In genomic region chr3:50627407-50628051, GRCh38 we compare ENCODE assay signal across 6 cellular contexts. TPM values are rescaled to one million over a fixed set of nuclear protein-coding genes. Genes with fewer than 3 reads are reported as not detected.
DNase-seq lines count a peak whose midpoint lies in the region; ATAC-seq, FAIRE-seq and TF ChIP-seq lines count a peak whose summit lies in the region.

No MANE protein-coding gene starts in this region.

- no peak for TF ChIP-seq EP300 in K562 (IDR thresholded peaks at IDR 0.05; ENCODE audit: low read length)

- intact Hi-C loops in K562 (cut with micrococcal nuclease) = no loop called here

- in situ Hi-C loops in K562 (cut with MboI) = loop anchor here (25.0 kb wide), 1 partner anchor 1060 kb away; no protein-coding TSS in a partner anchor

- H3K9me1 ChIP-seq in K562 (ENCODE audit: control insufficient read depth, insufficient read depth, low read length) = no peaks in the 10 kb centered on the region

- peak in 1 of 2 experiments; percentile 48; a peak in 2 of 4 replicates for TF ChIP-seq RAD21 in K562 (CRISPR knock-in tag; conservative IDR thresholded peaks at IDR 0.05 in 1 of 2, IDR thresholded peaks at IDR 0.05 in 1 of 2)

- DNase-seq in AG09309 (ENCODE audit: low read depth) = no peak
- DNase-seq in HUDEP-2 (lab: John Stamatoyannopoulos, UW; ENCODE audit: unreplicated experiment in 76 of 76) = peak in 63 of 76 experiments; percentile 12 to 73 (median 50)
- DNase-seq in K562 (ENCODE audit: extremely low read depth in 1 of 4, low spot score in 3 of 4) = peak in 2 of 4 experiments; percentile 25 to 30
- peak; percentile 94 for DNase-seq in osteoblast (ENCODE audit: insufficient read length, low spot score, missing footprints)
- no peak for DNase-seq in NCI-H1417 treated with DMSO at 0.1 percent for 48 hours (lab: John Stamatoyannopoulos, UW)
- DNase-seq in MM.1S = no peak

- WGBS in K562 (ENCODE audit: insufficient coverage, low coverage, missing lambda C conversion rate) = 60% methylated on average over 4 of the region's 6 CpGs

- no peak overlapping the region for H3K27ac ChIP-seq in K562 (ENCODE audit: extremely low read depth, low read depth, low read length)
- H3K27ac ChIP-seq in osteoblast (ENCODE audit: low read depth, low read length) = peak overlapping the region; percentile 47
- no peak overlapping the region for H3K27ac ChIP-seq in MM.1S (ENCODE audit: low read length)

- no peak for FAIRE-seq in K562 (lab: Jason Lieb, UNC)

- H3K4me1 ChIP-seq in K562 (replicated peaks in 1 of 2; ENCODE audit: control insufficient read depth in 2 of 2, insufficient read depth in 2 of 2, low read length in 2 of 2) (peaks cover 4 to 13% of the 10 kb centered on the region in 2 experiments), osteoblast (ENCODE audit: insufficient read depth, low read length) (peaks cover 32% of the 10 kb centered on the region), MM.1S (ENCODE audit: low read length) (peaks cover 15% of the 10 kb centered on the region)

- CTCF ChIA-PET in K562 (lab: Yijun Ruan, JAX; ENCODE audit: low intra/inter-chr PET ratio) = no interaction called here

- H3K9me2 ChIP-seq in MM.1S (replicated peaks; ENCODE audit: insufficient read depth, low read length) = no peaks in the 10 kb centered on the region

- H3K27me3 ChIP-seq in K562 (ENCODE audit: control insufficient read depth in 2 of 2, insufficient read depth in 2 of 2, low read length in 2 of 2) (no peaks in the 10 kb centered on the region), osteoblast (ENCODE audit: insufficient read depth, low read length) (no peaks in the 10 kb centered on the region), MM.1S (replicated peaks; ENCODE audit: insufficient read depth, low read length) (no peaks in the 10 kb centered on the region)

- H3K4me3 ChIP-seq in AG09309 (ENCODE audit: control insufficient read depth, low read depth, low read length) (no peak overlapping the region), K562 (no peak overlapping the region), osteoblast (ENCODE audit: insufficient read depth, low read length) (no peak overlapping the region), MM.1S (ENCODE audit: low read length) (no peak overlapping the region)

- TF ChIP-seq POLR2A in K562 (conservative IDR thresholded peaks at IDR 0.05) = no peak

- no peak overlapping the region for H2AFZ ChIP-seq in K562 (ENCODE audit: low read depth, low read length)
- H2AFZ ChIP-seq in osteoblast (ENCODE audit: low read length) = peak overlapping the region; percentile 6
- H2AFZ ChIP-seq in MM.1S (ENCODE audit: low read length) = no peak overlapping the region

- no peak overlapping the region for H3K4me2 ChIP-seq in K562 (ENCODE audit: insufficient read depth, low read length)
- peak overlapping the region; percentile 11 for H3K4me2 ChIP-seq in osteoblast (ENCODE audit: insufficient read depth, low read length)
- H3K4me2 ChIP-seq in MM.1S (ENCODE audit: low read depth, low read length) = no peak overlapping the region

- H4K20me1 ChIP-seq in K562 (replicated peaks; ENCODE audit: control insufficient read depth, insufficient read depth, low read length) = peaks cover 17% of the 10 kb centered on the region
- peaks cover 15% of the 10 kb centered on the region for H4K20me1 ChIP-seq in osteoblast (ENCODE audit: insufficient read depth, low read length)
- H4K20me1 ChIP-seq in MM.1S (ENCODE audit: insufficient read depth, low read length) = no peaks in the 10 kb centered on the region

- H3K36me3 ChIP-seq in K562 (ENCODE audit: control insufficient read depth, insufficient read depth, low read length) = peaks cover 44% of the 10 kb centered on the region; the same call in 2 of the 3 replicates
- no peaks in the 10 kb centered on the region for H3K36me3 ChIP-seq in osteoblast (ENCODE audit: insufficient read depth, low read length)
- H3K36me3 ChIP-seq in MM.1S (replicated peaks; ENCODE audit: insufficient read depth, low read length) = no peaks in the 10 kb centered on the region

- no TSS peak for BruUV-seq in K562 (replicated peaks; lab: Mats Ljungman, UMichigan)

- H3F3A ChIP-seq in MM.1S (ENCODE audit: insufficient read depth, low read length) = no peaks in the 10 kb centered on the region

- peak; percentile 66 for TF ChIP-seq CTCF in AG09309 (IDR thresholded peaks at IDR 0.05; ENCODE audit: control insufficient read depth, insufficient read depth, low read depth, low read length, missing control alignments)
- peak; percentile 36 to 40 (median 38); a peak in 4 of 6 replicates for TF ChIP-seq CTCF in K562 (IDR thresholded peaks at IDR 0.05 in 2 of 3, conservative IDR thresholded peaks at IDR 0.05 in 1 of 3; ENCODE audit: insufficient read depth in 2 of 3, low read depth in 1 of 3, low read length in 3 of 3)
- peak; percentile 67 for TF ChIP-seq CTCF in osteoblast (IDR thresholded peaks at IDR 0.05; ENCODE audit: extremely low read depth, low read depth, low read length)
- no peak for TF ChIP-seq CTCF in MM.1S (IDR thresholded peaks at IDR 0.05; ENCODE audit: low read length)

- no peaks in the 10 kb centered on the region for H3K9me3 ChIP-seq in K562 (replicated peaks; ENCODE audit: control insufficient read depth, insufficient read depth, low read depth, low read length)
- H3K9me3 ChIP-seq in osteoblast (ENCODE audit: low read depth, low read length) = no peaks in the 10 kb centered on the region
- no peaks in the 10 kb centered on the region for H3K9me3 ChIP-seq in MM.1S (replicated peaks; ENCODE audit: insufficient read depth, low read length)

- 0 out of 4 replicates have a peak overlapping the region, but pooled peaks of 1 of the 2 experiments have one; percentile 13 for H3K9ac ChIP-seq in K562 (ENCODE audit: insufficient read depth in 1 of 2, low read depth in 2 of 2, low read length in 2 of 2)
- no peak overlapping the region for H3K9ac ChIP-seq in MM.1S (ENCODE audit: low read length)

- POLR2A ChIA-PET in K562 (lab: Yijun Ruan, JAX) = interaction anchor here (0.7 to 1.6 kb wide), 4 partner anchors 8 to 689 kb away, joined by 3 to 11 read pairs (median 4); no protein-coding TSS in a partner anchor

- peak; percentile 85 for ATAC-seq in K562

- H3K79me2 ChIP-seq in K562 (ENCODE audit: control insufficient read depth, insufficient read depth, low read length) = peaks cover 30% of the 10 kb centered on the region
- H3K79me2 ChIP-seq in osteoblast (ENCODE audit: insufficient read depth, low read length) = peaks cover 91% of the 10 kb centered on the region
- peaks cover 23% of the 10 kb centered on the region; the same call in 1 of the 2 replicates for H3K79me2 ChIP-seq in MM.1S (ENCODE audit: low read length)

RNA-seq across cellular contexts. Expression of gene MAPKAPK3, which starts 10.6 kb away (rescaled TPM):
- 27.9 and 57.1 TPM in 2 replicates for total RNA-seq in K562 (2011; cell fraction: chromatin; rRNA removed; ENCODE audit: low replicate concordance)
- 43.4 and 54.2 TPM in 2 replicates for total RNA-seq in K562 (2011; cell fraction: nucleolus; rRNA removed)
- 39.5 and 46.4 TPM in 2 replicates for total RNA-seq in K562 (2011; cell fraction: nucleoplasm; rRNA removed)
- total RNA-seq in K562 (2014; rRNA removed) (43.3 and 51.5 TPM in 2 replicates), K562 (2014; rRNA removed; fragmentation: Illumina TruSeq; extraction: Trizol) (29.9 and 33.3 TPM in 2 replicates), K562 (2015; rRNA removed; fragmentation: Illumina TruSeq; extraction: Trizol) (40.0 and 41.2 TPM in 2 replicates), K562 (2021) (49.6 and 55.1 TPM in 2 replicates), osteoblast (56.5 and 66.6 TPM in 2 replicates)
- polyA plus RNA-seq in K562 (2011; rRNA removed) (56.4 and 60.2 TPM in 2 replicates), K562 (2014; fragmentation: Illumina TruSeq; extraction: Trizol) (54.0 and 55.2 TPM in 2 replicates), K562 (2014; fragmentation: Nextera tagmentation; extraction: Ambion mirVana) (10 to 100 TPM in 1 of 2 experiments, 1 to 10 TPM in 1; 8.0 to 12.2 TPM), K562 (2014; rRNA removed) (34.5 and 47.2 TPM in 2 replicates)
- polyA plus RNA-seq in K562 (2011; cell fraction: cytosol; rRNA removed) = 66.5 and 92.3 TPM in 2 replicates
- 53.3 and 62.7 TPM in 2 replicates for polyA plus RNA-seq in K562 (2011; cell fraction: nucleus; rRNA removed)
- polyA plus RNA-seq in K562 (2012) = 47.4 and 54.4 TPM in 2 replicates
- polyA minus RNA-seq in K562 (2011; rRNA and poly(A)+ RNA removed) = 42.4 and 60.6 TPM in 2 replicates
- 22.8 and 28.5 TPM in 2 replicates for polyA minus RNA-seq in K562 (2011; cell fraction: cytosol; rRNA and poly(A)+ RNA removed)
- 17.6 and 22.2 TPM in 2 replicates for polyA minus RNA-seq in K562 (2011; cell fraction: nucleus; rRNA and poly(A)+ RNA removed)

RNA-seq across cellular contexts. Expression of gene CISH, which starts 16.0 kb away (rescaled TPM):
- total RNA-seq in K562 (2011; cell fraction: chromatin; rRNA removed; ENCODE audit: low replicate concordance) = 49.9 and 136 TPM in 2 replicates
- total RNA-seq in K562 (2011; cell fraction: nucleolus; rRNA removed) = 106 and 113 TPM in 2 replicates
- 71.7 and 77.8 TPM in 2 replicates for total RNA-seq in K562 (2011; cell fraction: nucleoplasm; rRNA removed)
- total RNA-seq in K562 (2014; rRNA removed) (18.3 and 34.5 TPM in 2 replicates), K562 (2014; rRNA removed; fragmentation: Illumina TruSeq; extraction: Trizol) (5.1 and 6.9 TPM in 2 replicates), K562 (2015; rRNA removed; fragmentation: Illumina TruSeq; extraction: Trizol) (12.8 and 15.2 TPM in 2 replicates), K562 (2021) (47.7 and 48.8 TPM in 2 replicates), osteoblast (1.1 and 1.2 TPM in 2 replicates)
- polyA plus RNA-seq in K562 (2011; rRNA removed) (24.8 and 59.4 TPM in 2 replicates), K562 (2014; fragmentation: Illumina TruSeq; extraction: Trizol) (41.9 and 52.8 TPM in 2 replicates), K562 (2014; fragmentation: Nextera tagmentation; extraction: Ambion mirVana) (1 to 10 TPM; 1.7 to 3.5 TPM), K562 (2014; rRNA removed) (29.2 and 38.1 TPM in 2 replicates)
- 64.1 and 81.7 TPM in 2 replicates for polyA plus RNA-seq in K562 (2011; cell fraction: cytosol; rRNA removed)
- polyA plus RNA-seq in K562 (2011; cell fraction: nucleus; rRNA removed) = 104 and 152 TPM in 2 replicates
- polyA plus RNA-seq in K562 (2012) = 53.6 and 84.7 TPM in 2 replicates
- 30.2 and 35.6 TPM in 2 replicates for polyA minus RNA-seq in K562 (2011; rRNA and poly(A)+ RNA removed)
- polyA minus RNA-seq in K562 (2011; cell fraction: cytosol; rRNA and poly(A)+ RNA removed) = 50.6 and 68.9 TPM in 2 replicates
- 72.0 and 98.5 TPM in 2 replicates for polyA minus RNA-seq in K562 (2011; cell fraction: nucleus; rRNA and poly(A)+ RNA removed)

RNA-seq across cellular contexts. Expression of gene DOCK3, which starts 47.2 kb away (rescaled TPM):
- 0.12 and 0.16 TPM in 2 replicates for total RNA-seq in K562 (2011; cell fraction: chromatin; rRNA removed; ENCODE audit: low replicate concordance)
- total RNA-seq in K562 (2011; cell fraction: nucleolus; rRNA removed) = under 0.01 TPM in 1 of 2 replicates, not detected in the other
- total RNA-seq in K562 (2011; cell fraction: nucleoplasm; rRNA removed) = 0.07 TPM in 1 of 2 replicates, not detected in the other
- total RNA-seq in K562 (2014; rRNA removed) (under 0.01 TPM in 1 of 2 replicates, not detected in the other), K562 (2014; rRNA removed; fragmentation: Illumina TruSeq; extraction: Trizol) (under 0.01 TPM in 1 of 2 replicates, not detected in the other), K562 (2015; rRNA removed; fragmentation: Illumina TruSeq; extraction: Trizol) (0.04 TPM in 1 of 2 replicates, not detected in the other), K562 (2021) (0.02 TPM in 2 replicates), osteoblast (0.29 and 0.36 TPM in 2 replicates)
- polyA plus RNA-seq in K562 (2011; rRNA removed) (0.01 and 0.03 TPM in 2 replicates), K562 (2014; fragmentation: Illumina TruSeq; extraction: Trizol) (not detected in 2 replicates), K562 (2014; fragmentation: Nextera tagmentation; extraction: Ambion mirVana) (under 1 TPM; 0.01 TPM), K562 (2014; rRNA removed) (0.03 TPM in 1 of 2 replicates, not detected in the other)
- polyA plus RNA-seq in K562 (2011; cell fraction: cytosol; rRNA removed) = under 0.01 and 0.01 TPM in 2 replicates
- 0.01 and 0.07 TPM in 2 replicates for polyA plus RNA-seq in K562 (2011; cell fraction: nucleus; rRNA removed)
- polyA plus RNA-seq in K562 (2012) = 0.05 and 0.18 TPM in 2 replicates
- polyA minus RNA-seq in K562 (2011; rRNA and poly(A)+ RNA removed) = not detected in 2 replicates
- not detected in 2 replicates for polyA minus RNA-seq in K562 (2011; cell fraction: cytosol; rRNA and poly(A)+ RNA removed)
- under 0.01 and 0.11 TPM in 2 replicates for polyA minus RNA-seq in K562 (2011; cell fraction: nucleus; rRNA and poly(A)+ RNA removed)

RNA-seq across cellular contexts. Expression of gene HEMK1, which starts 58.2 kb away (rescaled TPM):
- total RNA-seq in K562 (2011; cell fraction: chromatin; rRNA removed; ENCODE audit: low replicate concordance) = 44.0 and 89.1 TPM in 2 replicates
- total RNA-seq in K562 (2011; cell fraction: nucleolus; rRNA removed) = 41.2 and 43.2 TPM in 2 replicates
- total RNA-seq in K562 (2011; cell fraction: nucleoplasm; rRNA removed) = 47.0 and 67.9 TPM in 2 replicates
- total RNA-seq in K562 (2014; rRNA removed) (8.0 and 13.7 TPM in 2 replicates), K562 (2014; rRNA removed; fragmentation: Illumina TruSeq; extraction: Trizol) (8.0 and 10.9 TPM in 2 replicates), K562 (2015; rRNA removed; fragmentation: Illumina TruSeq; extraction: Trizol) (9.7 and 11.4 TPM in 2 replicates), K562 (2021) (15.9 and 16.8 TPM in 2 replicates), osteoblast (8.5 and 8.7 TPM in 2 replicates)
- polyA plus RNA-seq in K562 (2011; rRNA removed) (12.1 and 13.5 TPM in 2 replicates), K562 (2014; fragmentation: Illumina TruSeq; extraction: Trizol) (12.3 and 13.2 TPM in 2 replicates), K562 (2014; fragmentation: Nextera tagmentation; extraction: Ambion mirVana) (1 to 10 TPM; 2.0 to 5.2 TPM), K562 (2014; rRNA removed) (13.9 and 17.8 TPM in 2 replicates)
- 12.1 and 20.2 TPM in 2 replicates for polyA plus RNA-seq in K562 (2011; cell fraction: cytosol; rRNA removed)
- 58.3 and 71.6 TPM in 2 replicates for polyA plus RNA-seq in K562 (2011; cell fraction: nucleus; rRNA removed)
- polyA plus RNA-seq in K562 (2012) = 11.0 and 19.9 TPM in 2 replicates
- polyA minus RNA-seq in K562 (2011; rRNA and poly(A)+ RNA removed) = 8.5 and 8.9 TPM in 2 replicates
- polyA minus RNA-seq in K562 (2011; cell fraction: cytosol; rRNA and poly(A)+ RNA removed) = 4.0 and 4.7 TPM in 2 replicates
- polyA minus RNA-seq in K562 (2011; cell fraction: nucleus; rRNA and poly(A)+ RNA removed) = 19.1 and 28.0 TPM in 2 replicates

RNA-seq across cellular contexts. Expression of gene C3orf18, which starts 60.0 kb away (rescaled TPM):
- total RNA-seq in K562 (2011; cell fraction: chromatin; rRNA removed; ENCODE audit: low replicate concordance) = 1.4 and 3.5 TPM in 2 replicates
- 1.7 and 2.3 TPM in 2 replicates for total RNA-seq in K562 (2011; cell fraction: nucleolus; rRNA removed)
- total RNA-seq in K562 (2011; cell fraction: nucleoplasm; rRNA removed) = 1.2 and 1.4 TPM in 2 replicates
- total RNA-seq in K562 (2014; rRNA removed) (0.95 and 1.3 TPM in 2 replicates), K562 (2014; rRNA removed; fragmentation: Illumina TruSeq; extraction: Trizol) (0.83 and 1.1 TPM in 2 replicates), K562 (2015; rRNA removed; fragmentation: Illumina TruSeq; extraction: Trizol) (0.94 and 1.4 TPM in 2 replicates), K562 (2021) (0.65 and 2.0 TPM in 2 replicates), osteoblast (17.7 and 18.8 TPM in 2 replicates)
- polyA plus RNA-seq in K562 (2011; rRNA removed) (2.3 and 3.9 TPM in 2 replicates), K562 (2014; fragmentation: Illumina TruSeq; extraction: Trizol) (0.91 and 1.5 TPM in 2 replicates), K562 (2014; fragmentation: Nextera tagmentation; extraction: Ambion mirVana) (under 1 TPM; 0.01 to 0.14 TPM), K562 (2014; rRNA removed) (0.38 and 0.82 TPM in 2 replicates)
- 4.6 and 5.2 TPM in 2 replicates for polyA plus RNA-seq in K562 (2011; cell fraction: cytosol; rRNA removed)
- polyA plus RNA-seq in K562 (2011; cell fraction: nucleus; rRNA removed) = 5.5 and 6.0 TPM in 2 replicates
- 1.7 and 2.7 TPM in 2 replicates for polyA plus RNA-seq in K562 (2012)
- 1.6 and 1.9 TPM in 2 replicates for polyA minus RNA-seq in K562 (2011; rRNA and poly(A)+ RNA removed)
- polyA minus RNA-seq in K562 (2011; cell fraction: cytosol; rRNA and poly(A)+ RNA removed) = 0.73 and 2.0 TPM in 2 replicates
- polyA minus RNA-seq in K562 (2011; cell fraction: nucleus; rRNA and poly(A)+ RNA removed) = 1.1 and 1.4 TPM in 2 replicates

Comparison
In these comparisons a context has a peak if more than half of its experiments do, and no peak if none do; other contexts are left out.
1. DNase-seq: peak in HUDEP-2 (63 of 76) and osteoblast (single experiment); none in AG09309 (single experiment), NCI-H1417 treated with DMSO at 0.1 percent for 48 hours (single experiment) and MM.1S (single experiment).